9 cellular contexts compared by ENCODE assay signal in genomic region chr11:662689-663274, GRCh38. TPM values are rescaled to one million over a fixed set of nuclear protein-coding genes. Genes with fewer than 3 reads are reported as not detected.
DNase-seq lines count a peak whose midpoint lies in the region; ATAC-seq and TF ChIP-seq lines count a peak whose summit lies in the region.
"Had no signal": no experiment of that assay in that cellular context is flagged by ENCODE, and none has a peak within 500 bp of the region (broad histone marks: within the 10 kb centered on the region; RNA-seq: fewer than 3 reads in every experiment).

No MANE protein-coding gene starts in this region.

- peaks cover 2% of the 10 kb centered on the region for H3K4me1 Mint-ChIP-seq in activated naive CD8-positive, alpha-beta T cell treated with anti-CD3 and anti-CD28 coated beads, Interleukin-2, amount 10 ng/mL, durations not matched to agents 7 days and 5 days

- no peaks in the 10 kb centered on the region for H3K27me3 ChIP-seq in cardiac muscle cell
- H3K27me3 ChIP-seq in psoas muscle (ENCODE audit: insufficient read depth in 3 of 3, low read length in 2 of 3): no peaks in the 10 kb centered on the region

- H3K4me1 ChIP-seq in OCI-LY7 (ENCODE audit: insufficient read depth, low read length, poor library complexity, severe bottlenecking) (peaks cover 9% of the 10 kb centered on the region), cardiac muscle cell (ENCODE audit: low read depth) (peaks cover 8% of the 10 kb centered on the region), psoas muscle (peaks cover 4% of the 10 kb centered on the region)

- TF ChIP-seq CTCF in OCI-LY7 (conservative IDR thresholded peaks at IDR 0.05; ENCODE audit: low read length) (peak; percentile 82), cardiac muscle cell (IDR thresholded peaks at IDR 0.05; ENCODE audit: low read depth, low read length) (peak; percentile 76), psoas muscle (IDR thresholded peaks at IDR 0.05) (peak; percentile 57)

- intact Hi-C loops in OCI-LY7 (cut with micrococcal nuclease; ENCODE audit: unreplicated experiment) (loop anchor here (1.0 kb wide), 1 partner anchor 61 kb away; no protein-coding TSS in a partner anchor), psoas muscle (cut with DNase I) (loop anchor here (2.0 to 5.0 kb wide), 2 partner anchors 60 kb away; no protein-coding TSS in a partner anchor)

- no peaks in the 10 kb centered on the region for H3K9me3 Mint-ChIP-seq in activated naive CD8-positive, alpha-beta T cell treated with anti-CD3 and anti-CD28 coated beads, Interleukin-2, amount 10 ng/mL, durations not matched to agents 7 days and 5 days

- no peaks in the 10 kb centered on the region for H3K9me2 ChIP-seq in OCI-LY7 (ENCODE audit: insufficient read depth, low read length)

- peaks cover 67% of the 10 kb centered on the region for H3K36me3 ChIP-seq in OCI-LY7 (ENCODE audit: insufficient read depth, low read length)
- peaks cover 2% of the 10 kb centered on the region for H3K36me3 ChIP-seq in cardiac muscle cell
- H3K36me3 ChIP-seq in psoas muscle (ENCODE audit: insufficient read depth in 1 of 2, low read depth in 1 of 2): peaks cover 3 to 37% of the 10 kb centered on the region in 2 donors

- no peak overlapping the region for H3K4me2 ChIP-seq in OCI-LY7 (ENCODE audit: low read length)

- no peaks in the 10 kb centered on the region for H3K27me3 Mint-ChIP-seq in activated naive CD8-positive, alpha-beta T cell treated with anti-CD3 and anti-CD28 coated beads, Interleukin-2, amount 10 ng/mL, durations not matched to agents 7 days and 5 days

- no peaks in the 10 kb centered on the region for H4K20me1 ChIP-seq in OCI-LY7 (ENCODE audit: insufficient read depth, low read length)

- ATAC-seq in activated naive CD8-positive, alpha-beta T cell treated with anti-CD3 and anti-CD28 coated beads, Interleukin-2, amount 10 ng/mL, durations not matched to agents 7 days and 5 days (ENCODE audit: low read depth): peak; percentile 70
- ATAC-seq in psoas muscle (peak; percentile 51 to 70 (median 68)), HG02610 (IDR thresholded peaks at IDR 0.05; ENCODE audit: unreplicated experiment) (no peak), GM19452 (IDR thresholded peaks at IDR 0.05; ENCODE audit: unreplicated experiment) (no peak)

- 54 to 62% (median 54%) methylated on average over 15 of the region's 15 CpGs for WGBS in psoas muscle, 3 donors

- no peaks in the 10 kb centered on the region for H3K79me2 ChIP-seq in OCI-LY7 (ENCODE audit: insufficient read depth, low read depth, low read length)

- H3K4me3 Mint-ChIP-seq in activated naive CD8-positive, alpha-beta T cell treated with anti-CD3 and anti-CD28 coated beads, Interleukin-2, amount 10 ng/mL, durations not matched to agents 7 days and 5 days: no peak overlapping the region

- peak; percentile 38 for DNase-seq in stimulated activated CD4-positive, alpha-beta T cell treated with anti-CD3 and anti-CD28 coated beads, Interleukin-12 subunit alpha, Interleukin-12 subunit beta, amount 100 ng/mL, for 4 hours
- DNase-seq in stimulated activated CD4-positive, alpha-beta T cell treated with anti-CD3 and anti-CD28 coated beads, Interleukin-1b, Interleukin-23, amount 100 ng/mL, for 48 hours: no peak
- DNase-seq in OCI-LY7 (ENCODE audit: low spot score) (peak; percentile 53), cardiac muscle cell (ENCODE audit: low read depth in 1 of 2, low spot score in 1 of 2) (peak; percentile 57 to 68), psoas muscle (peak; percentile 69 to 81)
- DNase-seq in activated naive CD8-positive, alpha-beta T cell treated with anti-CD3 and anti-CD28 coated beads, Interleukin-2, amount 10 ng/mL, durations not matched to agents 7 days and 5 days: peak; percentile 55

- no peak overlapping the region for H3K27ac Mint-ChIP-seq in activated naive CD8-positive, alpha-beta T cell treated with anti-CD3 and anti-CD28 coated beads, Interleukin-2, amount 10 ng/mL, durations not matched to agents 7 days and 5 days

- H2AFZ ChIP-seq in OCI-LY7 (ENCODE audit: low read length): no peak overlapping the region

- peaks cover 1% of the 10 kb centered on the region for H3K36me3 Mint-ChIP-seq in activated naive CD8-positive, alpha-beta T cell treated with anti-CD3 and anti-CD28 coated beads, Interleukin-2, amount 10 ng/mL, durations not matched to agents 7 days and 5 days

- CTCF ChIA-PET in OCI-LY7 (lab: Charles Lee; ENCODE audit: unreplicated experiment): no interaction called here

- H3K27ac ChIP-seq in OCI-LY7 (ENCODE audit: low read depth, low read length, poor library complexity, severe bottlenecking) (no peak overlapping the region), cardiac muscle cell (no peak overlapping the region), psoas muscle (no peak overlapping the region)

- H3K4me3 ChIP-seq in OCI-LY7 (ENCODE audit: low read depth, low read length, poor library complexity, severe bottlenecking) (no peak overlapping the region), cardiac muscle cell (no peak overlapping the region), psoas muscle (no peak overlapping the region)

- H3K9me3 ChIP-seq in OCI-LY7 (ENCODE audit: low read length) (no peaks in the 10 kb centered on the region), cardiac muscle cell (ENCODE audit: low read depth) (no peaks in the 10 kb centered on the region), psoas muscle (no peaks in the 10 kb centered on the region)

- BruUV-seq in OCI-LY7 (replicated peaks; lab: Mats Ljungman, UMichigan): no TSS peak

- POLR2A ChIA-PET in OCI-LY7 (lab: Charles Lee): no interaction called here
- POLR2A ChIA-PET in activated naive CD8-positive, alpha-beta T cell treated with anti-CD3 and anti-CD28 coated beads, Interleukin-2, amount 10 ng/mL, durations not matched to agents 7 days and 5 days (lab: Charles Lee): interaction anchor here (2.0 kb wide), 1 partner anchor 62 kb away, joined by 6 read pairs; no protein-coding TSS in a partner anchor

RNA-seq across cellular contexts. Expression of gene DRD4, which starts 25.7 kb away (rescaled TPM):
- total RNA-seq in OCI-LY7 (2014; rRNA removed; shearing (Covaris generic)): 0.16 and 2.2 TPM in 2 replicates
- total RNA-seq in OCI-LY7 (2022): 3.1 and 3.5 TPM in 2 replicates
- under 1 TPM; 0.51 to 0.72 TPM for total RNA-seq in activated naive CD8-positive, alpha-beta T cell treated with anti-CD3 and anti-CD28 coated beads, Interleukin-2, amount 10 ng/mL, durations not matched to agents 7 days and 5 days
- 0.60 and 1.2 TPM in 2 replicates for total RNA-seq in cardiac muscle cell
- polyA plus RNA-seq in cardiac muscle cell: 0.75 and 2.2 TPM in 2 replicates
- 1 to 10 TPM in 2 of 4 donors, under 1 TPM in 1, not detected in 1; 0.55 to 1.2 (median 1.1) TPM for total RNA-seq in psoas muscle
- under 1 TPM in 2 of 3 donors, not detected in 1; 0.14 to 0.18 TPM for polyA plus RNA-seq in psoas muscle
- total RNA-seq: urinary bladder had no signal

RNA-seq across cellular contexts. Expression of gene DEAF1, which starts 32.2 kb away (rescaled TPM):
- total RNA-seq in OCI-LY7 (2014; rRNA removed; shearing (Covaris generic)): 35.6 and 42.7 TPM in 2 replicates
- total RNA-seq in OCI-LY7 (2022) (63.0 and 66.2 TPM in 2 replicates), cardiac muscle cell (80.0 and 90.0 TPM in 2 replicates), psoas muscle (10 to 100 TPM; 15.0 to 30.0 (median 21.0) TPM)
- total RNA-seq in activated naive CD8-positive, alpha-beta T cell treated with anti-CD3 and anti-CD28 coated beads, Interleukin-2, amount 10 ng/mL, durations not matched to agents 7 days and 5 days: 10 to 100 TPM; 33.1 to 36.0 TPM
- polyA plus RNA-seq in cardiac muscle cell (88.6 and 124 TPM in 2 replicates), psoas muscle (10 to 100 TPM; 12.5 to 18.1 (median 15.3) TPM)

RNA-seq across cellular contexts. Expression of gene TMEM80, which starts 32.8 kb away (rescaled TPM):
- total RNA-seq in OCI-LY7 (2014; rRNA removed; shearing (Covaris generic)): 52.8 and 56.8 TPM in 2 replicates
- 51.6 and 52.7 TPM in 2 replicates for total RNA-seq in OCI-LY7 (2022)
- total RNA-seq in activated naive CD8-positive, alpha-beta T cell treated with anti-CD3 and anti-CD28 coated beads, Interleukin-2, amount 10 ng/mL, durations not matched to agents 7 days and 5 days: 10 to 100 TPM; 38.9 to 39.7 TPM
- total RNA-seq in cardiac muscle cell: 53.4 and 70.5 TPM in 2 replicates
- polyA plus RNA-seq in cardiac muscle cell: 72.3 and 93.5 TPM in 2 replicates
- 10 to 100 TPM in 2 of 4 donors, 1 to 10 TPM in 2; 5.9 to 15.7 (median 9.7) TPM for total RNA-seq in psoas muscle
- polyA plus RNA-seq in psoas muscle: 10 to 100 TPM in 2 of 3 donors, 1 to 10 TPM in 1; 7.4 to 16.3 (median 10.1) TPM

RNA-seq across cellular contexts. Expression of gene SCT, which starts 35.8 kb away (rescaled TPM):
- not detected in 2 replicates for total RNA-seq in OCI-LY7 (2014; rRNA removed; shearing (Covaris generic))
- total RNA-seq in OCI-LY7 (2022) (not detected in 2 replicates), cardiac muscle cell (4.3 and 4.4 TPM in 2 replicates), psoas muscle (1 to 10 TPM in 2 of 4 donors, under 1 TPM in 1, not detected in 1; 0.89 to 4.8 (median 1.8) TPM)
- not detected for total RNA-seq in activated naive CD8-positive, alpha-beta T cell treated with anti-CD3 and anti-CD28 coated beads, Interleukin-2, amount 10 ng/mL, durations not matched to agents 7 days and 5 days
- polyA plus RNA-seq in cardiac muscle cell (8.9 and 18.8 TPM in 2 replicates), psoas muscle (under 1 TPM in 1 of 3 donors, not detected in 2; 0.44 TPM)
- total RNA-seq: urinary bladder had no signal
- polyA plus RNA-seq: urinary bladder had no signal

RNA-seq across cellular contexts. Expression of gene CDHR5, which starts 38.0 kb away (rescaled TPM):
- not detected in 2 replicates for total RNA-seq in OCI-LY7 (2014; rRNA removed; shearing (Covaris generic))
- not detected in 2 replicates for total RNA-seq in OCI-LY7 (2022)
- not detected for total RNA-seq in activated naive CD8-positive, alpha-beta T cell treated with anti-CD3 and anti-CD28 coated beads, Interleukin-2, amount 10 ng/mL, durations not matched to agents 7 days and 5 days
- 0.18 TPM in 1 of 2 replicates, not detected in the other for total RNA-seq in cardiac muscle cell
- 0.27 and 0.60 TPM in 2 replicates for polyA plus RNA-seq in cardiac muscle cell
- under 1 TPM in 1 of 4 donors, not detected in 3; 0.20 TPM for total RNA-seq in psoas muscle
- polyA plus RNA-seq in psoas muscle: under 1 TPM in 2 of 3 donors, not detected in 1; 0.07 to 0.34 TPM
- total RNA-seq: urinary bladder had no signal

Comparison
In these comparisons a context has a peak if more than half of its experiments do, and no peak if none do; other contexts are left out.
1. ATAC-seq: peak in activated naive CD8-positive, alpha-beta T cell treated with anti-CD3 and anti-CD28 coated beads, Interleukin-2, amount 10 ng/mL, durations not matched to agents 7 days and 5 days (single experiment) and psoas muscle (4 of 4); none in HG02610 (single experiment) and GM19452 (single experiment).
2. Peak in every context shown above with its lines, with median percentiles within 50 percentile points of each other: CTCF ChIP-seq.